13 cellular contexts compared by ENCODE assay signal in the genomic region with DNA sequence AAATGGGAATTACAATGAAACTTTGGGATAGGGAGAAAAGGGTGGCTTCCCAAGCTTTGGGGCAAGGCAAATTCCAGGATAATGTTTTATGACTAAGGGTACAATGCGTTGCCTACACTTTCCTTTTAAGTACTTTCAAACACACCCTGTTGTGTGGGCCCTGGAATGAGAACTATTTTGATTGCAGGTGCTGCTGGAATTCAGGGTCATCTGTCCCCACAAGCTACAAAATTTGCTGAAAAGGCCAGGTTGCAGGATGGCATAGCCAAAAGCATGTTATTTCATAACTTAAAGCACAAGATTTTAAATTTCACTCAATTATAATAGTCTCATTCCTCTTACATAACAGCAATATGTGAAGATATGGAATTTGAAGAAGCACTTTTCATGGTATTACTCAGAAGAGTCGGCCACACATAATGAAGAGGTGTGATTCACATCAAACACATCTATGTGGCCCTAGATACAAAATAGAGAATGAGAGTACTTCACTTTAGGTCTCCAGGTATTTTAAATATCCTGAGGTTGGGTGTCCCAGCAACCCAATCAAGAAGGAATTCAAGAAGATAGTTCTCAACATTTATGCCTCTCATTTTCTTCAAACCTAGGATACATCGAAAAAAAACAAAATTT.
DNase-seq lines count a peak whose midpoint lies in the region; ATAC-seq and TF ChIP-seq lines count a peak whose summit lies in the region.
"Had no signal": no experiment of that assay in that cellular context is flagged by ENCODE, and none has a peak within 500 bp of the region (broad histone marks: within the 10 kb centered on the region; RNA-seq: fewer than 3 reads in every experiment).

No MANE protein-coding gene starts in this region.

- no peak overlapping the region for H3K27ac Mint-ChIP-seq in neural progenitor cell
- H3K27ac Mint-ChIP-seq: stimulated activated naive CD8-positive, alpha-beta T cell treated with anti-CD3 and anti-CD28 coated beads, Interleukin-15, Interleukin-2, amounts not matched to agents 100 ng/mL and 50 ng/mL, for 24 hours had no signal

- intact Hi-C loops in lower leg skin (cut with DNase I; ENCODE audit: low total_unique reads), result no loop called here
- intact Hi-C loops in esophagus squamous epithelium (cut with DNase I), result no loop called here

- H3K9me3 Mint-ChIP-seq in neural progenitor cell, result no peaks in the 10 kb centered on the region
- H3K9me3 Mint-ChIP-seq: stimulated activated naive CD8-positive, alpha-beta T cell treated with anti-CD3 and anti-CD28 coated beads, Interleukin-15, Interleukin-2, amounts not matched to agents 100 ng/mL and 50 ng/mL, for 24 hours had no signal

- H3K4me3 Mint-ChIP-seq in neural progenitor cell, result no peak overlapping the region
- H3K4me3 Mint-ChIP-seq: stimulated activated naive CD8-positive, alpha-beta T cell treated with anti-CD3 and anti-CD28 coated beads, Interleukin-15, Interleukin-2, amounts not matched to agents 100 ng/mL and 50 ng/mL, for 24 hours had no signal

- H3K36me3 ChIP-seq in ACC112 (ENCODE audit: insufficient read depth, low read length), result no peaks in the 10 kb centered on the region
- no peaks in the 10 kb centered on the region for H3K36me3 ChIP-seq in neural progenitor cell
- no peaks in the 10 kb centered on the region for H3K36me3 ChIP-seq in esophagus squamous epithelium
- H3K36me3 ChIP-seq: SJCRH30 had no signal

- no peaks in the 10 kb centered on the region for H4K20me1 ChIP-seq in neural progenitor cell (ENCODE audit: low read depth)

- H3K27me3 ChIP-seq in ACC112 (ENCODE audit: insufficient read depth, low read length), result no peaks in the 10 kb centered on the region
- no peaks in the 10 kb centered on the region for H3K27me3 ChIP-seq in neural progenitor cell
- H3K27me3 ChIP-seq in esophagus squamous epithelium, result no peaks in the 10 kb centered on the region
- H3K27me3 ChIP-seq: SJCRH30 had no signal

- no peaks in the 10 kb centered on the region for H3K9me3 ChIP-seq in neural progenitor cell (ENCODE audit: low read depth)
- H3K9me3 ChIP-seq in esophagus squamous epithelium, result no peaks in the 10 kb centered on the region
- H3K9me3 ChIP-seq: SJCRH30 had no signal

- no peak overlapping the region for H3K9ac ChIP-seq in neural progenitor cell

- H2AFZ ChIP-seq in ACC112 (ENCODE audit: low read length, unreplicated experiment) (no peak overlapping the region), neural progenitor cell (replicated peaks) (no peak overlapping the region)

- no peaks in the 10 kb centered on the region for H3K4me1 Mint-ChIP-seq in neural progenitor cell

- no peak for ATAC-seq in GM19324 (IDR thresholded peaks at IDR 0.05; ENCODE audit: low FRiP score, unreplicated experiment)

- peak; percentile 50 for DNase-seq in NCI-H226
- DNase-seq in glomerular visceral epithelial cell (ENCODE audit: extremely low spot score), result peak; percentile 22
- no peak for DNase-seq in neural progenitor cell (ENCODE audit: low spot score)
- DNase-seq in lower leg skin (ENCODE audit: low spot score in 2 of 2), result no peak
- no peak for DNase-seq in middle frontal gyrus (ENCODE audit: extremely low spot score, low spot score)
- no peak for DNase-seq in esophagus squamous epithelium (lab: John Stamatoyannopoulos, UW)
- DNase-seq: activated effector memory CD4-positive, alpha-beta T cell treated with anti-CD3 and anti-CD28 coated beads, Interleukin-2, amount 50 U/mL, for 16 hours; effector memory CD4-positive, alpha-beta T cell; foreskin melanocyte; SJCRH30 had no signal

- no peaks in the 10 kb centered on the region for H3K36me3 Mint-ChIP-seq in neural progenitor cell

- H3K4me1 ChIP-seq in ACC112 (ENCODE audit: control insufficient read depth, insufficient read depth, low read length, unreplicated experiment), result peaks cover 33% of the 10 kb centered on the region
- H3K4me1 ChIP-seq in neural progenitor cell, result peaks cover 23% of the 10 kb centered on the region
- peaks cover 6 to 41% (median 13%) of the 10 kb centered on the region in 3 donors for H3K4me1 ChIP-seq in esophagus squamous epithelium

- peak overlapping the region; percentile 30 for H3K27ac ChIP-seq in ACC112 (ENCODE audit: low read depth, low read length)
- H3K27ac ChIP-seq in neural progenitor cell, result no peak overlapping the region
- no peak overlapping the region for H3K27ac ChIP-seq in esophagus squamous epithelium
- H3K27ac ChIP-seq: SJCRH30 had no signal

- WGBS in lower leg skin, 2 donors, result 52 to 59% methylated on average over 3 of the region's 3 CpGs
- 53 to 55% methylated on average over 3 of the region's 3 CpGs for WGBS in esophagus squamous epithelium, 2 donors

- no peak overlapping the region for H3K4me3 ChIP-seq in ACC112 (ENCODE audit: low read depth, low read length)
- H3K4me3 ChIP-seq in neural progenitor cell, result no peak overlapping the region
- no peak overlapping the region for H3K4me3 ChIP-seq in lower leg skin (ENCODE audit: low read depth, poor library complexity, severe bottlenecking)
- H3K4me3 ChIP-seq in esophagus squamous epithelium, result no peak overlapping the region
- H3K4me3 ChIP-seq: SJCRH30 had no signal

- H3K79me2 ChIP-seq in ACC112 (ENCODE audit: control insufficient read depth, insufficient read depth, low read length, unreplicated experiment) (peaks cover 66% of the 10 kb centered on the region), neural progenitor cell (ENCODE audit: low read depth) (no peaks in the 10 kb centered on the region)

- H3K4me2 ChIP-seq in neural progenitor cell, result peak overlapping the region; percentile 2

- TF ChIP-seq POLR2A in lower leg skin (IDR thresholded peaks at IDR 0.05), result no peak
- TF ChIP-seq POLR2A in esophagus squamous epithelium (IDR thresholded peaks at IDR 0.05), result no peak

- peaks cover 3% of the 10 kb centered on the region for H3F3A ChIP-seq in neural progenitor cell (ENCODE audit: low read depth)

- no peaks in the 10 kb centered on the region for H3K27me3 Mint-ChIP-seq in neural progenitor cell (ENCODE audit: insufficient read depth, low read depth)

- TF ChIP-seq CTCF in neural progenitor cell (IDR thresholded peaks at IDR 0.05) (no peak), lower leg skin (IDR thresholded peaks at IDR 0.05) (no peak), esophagus squamous epithelium (IDR thresholded peaks at IDR 0.05) (no peak)

Comparison
In these comparisons a context has a peak if more than half of its experiments do, and no peak if none do; other contexts are left out.
1. DNase-seq: peak in NCI-H226 (single experiment) and glomerular visceral epithelial cell (single experiment); none in neural progenitor cell (single experiment), lower leg skin (0 of 2), middle frontal gyrus (single experiment) and esophagus squamous epithelium (single experiment).